ENCODE assay signal across 37 cellular contexts in genomic region chr14:98726585-98727405, GRCh38.
"Had no signal": no experiment of that assay in that cellular context is flagged by ENCODE, and none has a peak within 500 bp of the region (broad histone marks: within the 10 kb centered on the region; RNA-seq: fewer than 3 reads in every experiment).

No MANE protein-coding gene starts in this region.

- H3K27me3 Mint-ChIP-seq: activated B cell treated with CpG ODN at 0.5 μM for 24 hours; activated CD4-positive, alpha-beta memory T cell treated with anti-CD3 and anti-CD28 coated beads for 36 hours; activated naive CD8-positive, alpha-beta T cell treated with anti-CD3 and anti-CD28 coated beads for 36 hours; activated T-cell treated with anti-CD3 and anti-CD28 coated beads, Interleukin-2, amount 50 U/mL, for 24 hours; activated T-helper 17 cell treated with anti-CD3 and anti-CD28 coated beads, Interleukin-2, amount 50 U/mL, for 72 hours had no signal

- FAIRE-seq: astrocyte, TTC549 had no signal

- H3K27me3 ChIP-seq: body of pancreas, brain microvascular endothelial cell had no signal

- H3K4me3 Mint-ChIP-seq: activated B cell treated with CpG ODN at 0.5 μM for 24 hours; activated CD4-positive, alpha-beta memory T cell treated with anti-CD3 and anti-CD28 coated beads for 36 hours; activated CD4-positive, alpha-beta T cell treated with anti-CD3 and anti-CD28 coated beads, Interleukin-2, amount 10 ng/mL, durations not matched to agents 24 days and 14 days; activated CD8-positive, alpha-beta memory T cell treated with anti-CD3 and anti-CD28 coated beads, Interleukin-2, amount 10 ng/mL, durations not matched to agents 7 days and 5 days; activated CD8-positive, alpha-beta T cell treated with anti-CD3 and anti-CD28 coated beads for 36 hours; activated naive CD4-positive, alpha-beta T cell treated with anti-CD3 and anti-CD28 coated beads for 36 hours; activated naive CD8-positive, alpha-beta T cell treated with anti-CD3 and anti-CD28 coated beads for 36 hours; activated T-cell treated with anti-CD3 and anti-CD28 coated beads, Interleukin-2, amount 50 U/mL, for 24 hours; activated T-helper 1 cell treated with anti-CD3 and anti-CD28 coated beads, Interleukin-12 subunit alpha, Interleukin-12 subunit beta, Interleukin-2, Interleukin-4 antibody, amounts not matched to agents 30 ng/mL and 10 ng/mL and 1 ng/mL, durations not matched to agents 14 hours and 24 hours and 36 hours; activated T-helper 17 cell treated with anti-CD3 and anti-CD28 coated beads, Interleukin-2, amount 50 U/mL, for 72 hours; T-helper 1 cell treated with Interleukin-12 subunit alpha and Interleukin-12 subunit beta and Interleukin-4 antibody, amounts not matched to agents 30 μg/mL and 1 μg/mL, for 36 hours; T-helper 2 cell treated with Interferon-gamma antibody and Interleukin-4, amounts not matched to agents 5 μg/mL and 100 μg/mL, for 36 hours had no signal

- ATAC-seq: activated CD8-positive, alpha-beta memory T cell treated with anti-CD3 and anti-CD28 coated beads, Interleukin-2, amount 10 ng/mL, durations not matched to agents 7 days and 5 days; activated CD8-positive, alpha-beta T cell treated with anti-CD3 and anti-CD28 coated beads for 36 hours; activated naive CD4-positive, alpha-beta T cell treated with anti-CD3 and anti-CD28 coated beads, Interleukin-2, amount 50 U/mL, for 72 hours; activated T-helper 17 cell treated with anti-CD3 and anti-CD28 coated beads, Interleukin-2, amount 50 U/mL, for 72 hours; body of pancreas had no signal

- H3K4me3 ChIP-seq: adrenal gland, body of pancreas, breast epithelium had no signal

- H3K27ac Mint-ChIP-seq: activated B cell treated with CpG ODN at 0.5 μM for 24 hours; activated CD4-positive, alpha-beta memory T cell treated with anti-CD3 and anti-CD28 coated beads for 36 hours; activated CD4-positive, alpha-beta T cell treated with anti-CD3 and anti-CD28 coated beads, Interleukin-2, amount 10 ng/mL, durations not matched to agents 24 days and 14 days; activated CD8-positive, alpha-beta memory T cell treated with anti-CD3 and anti-CD28 coated beads, Interleukin-2, amount 10 ng/mL, durations not matched to agents 7 days and 5 days; activated CD8-positive, alpha-beta T cell treated with anti-CD3 and anti-CD28 coated beads for 36 hours; activated naive CD4-positive, alpha-beta T cell treated with anti-CD3 and anti-CD28 coated beads for 36 hours; activated naive CD4-positive, alpha-beta T cell treated with anti-CD3 and anti-CD28 coated beads, Interleukin-2, amount 50 U/mL, for 72 hours; activated naive CD8-positive, alpha-beta T cell treated with anti-CD3 and anti-CD28 coated beads for 36 hours; activated T-cell treated with anti-CD3 and anti-CD28 coated beads, Interleukin-2, amount 50 U/mL, for 24 hours; activated T-helper 1 cell treated with anti-CD3 and anti-CD28 coated beads, Interleukin-12 subunit alpha, Interleukin-12 subunit beta, Interleukin-2, Interleukin-4 antibody, amounts not matched to agents 30 ng/mL and 10 ng/mL and 1 ng/mL, durations not matched to agents 14 hours and 24 hours and 36 hours; activated T-helper 17 cell treated with anti-CD3 and anti-CD28 coated beads, Interleukin-2, amount 50 U/mL, for 72 hours; T-helper 1 cell treated with Interleukin-12 subunit alpha and Interleukin-12 subunit beta and Interleukin-4 antibody, amounts not matched to agents 30 μg/mL and 1 μg/mL, for 36 hours; T-helper 2 cell treated with Interferon-gamma antibody and Interleukin-4, amounts not matched to agents 5 μg/mL and 100 μg/mL, for 36 hours had no signal

- DNase-seq: activated B cell treated with CpG ODN at 0.5 μM for 24 hours; activated CD4-positive, alpha-beta memory T cell treated with anti-CD3 and anti-CD28 coated beads for 36 hours; activated CD4-positive, alpha-beta T cell treated with anti-CD3 and anti-CD28 coated beads for 4 hours; activated CD4-positive, alpha-beta T cell treated with anti-CD3 and anti-CD28 coated beads, Interleukin-2, amount 10 ng/mL, durations not matched to agents 24 days and 14 days; activated CD4-positive, alpha-beta T cell treated with anti-CD3 and anti-CD28 coated beads, Interleukin-2, amount 50 U/mL, for 1 hour; activated CD4-positive, alpha-beta T cell treated with anti-CD3 and anti-CD28 coated beads, Interleukin-2, amount 50 U/mL, for 4 hours; activated CD4-positive, CD25-positive, alpha-beta regulatory T cell treated with anti-CD3 and anti-CD28 coated beads, Interleukin-2, amount 50 U/mL, for 72 hours; activated CD8-positive, alpha-beta memory T cell treated with anti-CD3 and anti-CD28 coated beads for 24 hours; activated CD8-positive, alpha-beta memory T cell treated with anti-CD3 and anti-CD28 coated beads, Interleukin-2, amount 10 ng/mL, durations not matched to agents 7 days and 5 days; activated CD8-positive, alpha-beta memory T cell treated with anti-CD3 and anti-CD28 coated beads, Interleukin-2, amount 50 U/mL, for 48 hours; activated CD8-positive, alpha-beta T cell treated with anti-CD3 and anti-CD28 coated beads for 36 hours; activated effector memory CD4-positive, alpha-beta T cell treated with anti-CD3 and anti-CD28 coated beads, Interleukin-2, amount 50 U/mL, for 16 hours; activated gamma-delta T cell treated with Interleukin-2 at 50 U/mL for 16 hours; activated naive CD4-positive, alpha-beta T cell; activated naive CD4-positive, alpha-beta T cell treated with anti-CD3 and anti-CD28 coated beads for 36 hours; activated naive CD4-positive, alpha-beta T cell treated with anti-CD3 and anti-CD28 coated beads, Interleukin-2, amount 50 U/mL, for 16 hours; activated naive CD8-positive, alpha-beta T cell treated with anti-CD3 and anti-CD28 coated beads for 36 hours; activated T-cell treated with anti-CD3 and anti-CD28 coated beads, Interleukin-2, amount 50 U/mL, for 24 hours; activated T-cell treated with anti-CD3 and anti-CD28 coated beads, Interleukin-2, amount 50 U/mL, for 48 hours; adrenal gland; amniotic stem cell; aorta; body of pancreas; brain microvascular endothelial cell; central memory CD4-positive, alpha-beta T cell; T-helper 1 cell; T-helper 2 cell; T-helper 9 cell had no signal

- H3K9me3 ChIP-seq: adrenal gland, body of pancreas, breast epithelium had no signal

- H3K36me3 ChIP-seq: adrenal gland, brain microvascular endothelial cell, breast epithelium had no signal

- H3K4me1 ChIP-seq: adrenal gland, body of pancreas, breast epithelium had no signal

- H3K4me1 Mint-ChIP-seq: activated B cell treated with CpG ODN at 0.5 μM for 24 hours; activated CD4-positive, alpha-beta T cell treated with anti-CD3 and anti-CD28 coated beads, Interleukin-2, amount 10 ng/mL, durations not matched to agents 24 days and 14 days; activated CD8-positive, alpha-beta memory T cell treated with anti-CD3 and anti-CD28 coated beads, Interleukin-2, amount 10 ng/mL, durations not matched to agents 7 days and 5 days; activated naive CD8-positive, alpha-beta T cell treated with anti-CD3 and anti-CD28 coated beads for 36 hours; activated T-helper 17 cell treated with anti-CD3 and anti-CD28 coated beads, Interleukin-2, amount 50 U/mL, for 72 hours had no signal

- H3K36me3 Mint-ChIP-seq: activated CD4-positive, alpha-beta memory T cell treated with anti-CD3 and anti-CD28 coated beads for 36 hours; activated CD8-positive, alpha-beta memory T cell treated with anti-CD3 and anti-CD28 coated beads, Interleukin-2, amount 10 ng/mL, durations not matched to agents 7 days and 5 days; activated naive CD8-positive, alpha-beta T cell treated with anti-CD3 and anti-CD28 coated beads for 36 hours had no signal

- H3K27ac ChIP-seq: adrenal gland, body of pancreas, brain microvascular endothelial cell, breast epithelium, VCaP had no signal

- H3K9me3 Mint-ChIP-seq: activated CD4-positive, alpha-beta memory T cell treated with anti-CD3 and anti-CD28 coated beads for 36 hours; activated CD8-positive, alpha-beta T cell treated with anti-CD3 and anti-CD28 coated beads for 36 hours; activated naive CD4-positive, alpha-beta T cell treated with anti-CD3 and anti-CD28 coated beads for 36 hours; activated naive CD8-positive, alpha-beta T cell treated with anti-CD3 and anti-CD28 coated beads for 36 hours; activated T-cell treated with anti-CD3 and anti-CD28 coated beads, Interleukin-2, amount 50 U/mL, for 24 hours; activated T-helper 1 cell treated with anti-CD3 and anti-CD28 coated beads, Interleukin-12 subunit alpha, Interleukin-12 subunit beta, Interleukin-2, Interleukin-4 antibody, amounts not matched to agents 30 ng/mL and 10 ng/mL and 1 ng/mL, durations not matched to agents 14 hours and 24 hours and 36 hours; activated T-helper 17 cell treated with anti-CD3 and anti-CD28 coated beads, Interleukin-2, amount 50 U/mL, for 72 hours; T-helper 1 cell treated with Interleukin-12 subunit alpha and Interleukin-12 subunit beta and Interleukin-4 antibody, amounts not matched to agents 30 μg/mL and 1 μg/mL, for 36 hours; T-helper 2 cell treated with Interferon-gamma antibody and Interleukin-4, amounts not matched to agents 5 μg/mL and 100 μg/mL, for 36 hours had no signal
